20 cellular contexts compared by ENCODE assay signal in the genomic region with DNA sequence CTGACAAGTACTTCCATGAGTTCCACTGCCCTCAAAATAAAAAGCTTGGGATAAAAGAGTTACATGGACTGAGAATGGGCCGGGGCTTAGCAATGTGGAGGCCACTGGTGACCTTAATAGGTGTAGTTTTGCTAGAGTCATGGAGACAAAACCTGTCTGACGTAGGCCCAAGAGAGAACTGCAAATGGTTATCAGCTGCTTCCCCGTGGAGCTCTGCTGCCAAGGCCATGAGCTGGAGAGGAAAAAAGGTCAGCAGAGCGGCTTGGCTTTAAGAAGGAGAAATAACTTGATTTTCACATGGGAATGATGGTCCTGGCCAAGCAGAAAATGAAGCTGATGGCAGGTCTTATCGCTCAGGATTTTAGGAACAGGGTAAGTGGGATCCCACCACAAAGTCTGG. TPM values are rescaled to one million over a fixed set of nuclear protein-coding genes. Genes with fewer than 3 reads are reported as not detected.
DNase-seq lines count a peak whose midpoint lies in the region; ATAC-seq lines count a peak whose summit lies in the region.
"Had no signal": no experiment of that assay in that cellular context is flagged by ENCODE, and none has a peak within 500 bp of the region (broad histone marks: within the 10 kb centered on the region; RNA-seq: fewer than 3 reads in every experiment).

No MANE protein-coding gene starts in this region.

- no peaks in the 10 kb centered on the region for H3K27me3 Mint-ChIP-seq in CD8-positive, alpha-beta memory T cell
- H3K27me3 Mint-ChIP-seq in activated naive CD8-positive, alpha-beta T cell treated with anti-CD3 and anti-CD28 coated beads, Interleukin-2, amount 50 U/mL, for 24 hours = no peaks in the 10 kb centered on the region
- H3K27me3 Mint-ChIP-seq in natural killer cell treated with Interleukin-12 subunit alpha and Interleukin-12 subunit beta and Interleukin-15 and Interleukin-18, amount 100 ng/mL, for 72 hours = no peaks in the 10 kb centered on the region
- H3K27me3 Mint-ChIP-seq: activated CD4-positive, alpha-beta T cell treated with anti-CD3 and anti-CD28 coated beads for 36 hours had no signal

- peak overlapping the region in 5 of 8 donors; percentile 23 to 91 (median 68) for H3K27ac Mint-ChIP-seq in CD8-positive, alpha-beta memory T cell
- H3K27ac Mint-ChIP-seq in activated naive CD8-positive, alpha-beta T cell treated with anti-CD3 and anti-CD28 coated beads, Interleukin-2, amount 50 U/mL, for 24 hours = peak overlapping the region; percentile 52
- H3K27ac Mint-ChIP-seq in natural killer cell treated with Interleukin-12 subunit alpha and Interleukin-12 subunit beta and Interleukin-15 and Interleukin-18, amount 100 ng/mL, for 72 hours = peak overlapping the region; percentile 74 to 86

- POLR2A ChIA-PET in CD8-positive, alpha-beta memory T cell (lab: Charles Lee) = interaction anchor here (1.4 kb wide), 1 partner anchor 8 kb away, joined by 6 read pairs; the partner anchor contains the start of genes MED22 and RPL7A

- ATAC-seq in activated naive CD8-positive, alpha-beta T cell treated with anti-CD3 and anti-CD28 coated beads, Interleukin-2, amount 50 U/mL, for 24 hours = no peak
- ATAC-seq in natural killer cell treated with Interleukin-12 subunit alpha and Interleukin-12 subunit beta and Interleukin-15 and Interleukin-18, amount 100 ng/mL, for 72 hours = no peak
- ATAC-seq in GM19452 (IDR thresholded peaks at IDR 0.05; ENCODE audit: unreplicated experiment) = no peak
- ATAC-seq: activated CD4-positive, alpha-beta T cell treated with anti-CD3 and anti-CD28 coated beads for 36 hours; right lobe of liver had no signal

- CTCF ChIA-PET in CD8-positive, alpha-beta memory T cell (lab: Charles Lee) = interaction anchor here (1.1 to 1.7 kb wide), 2 partner anchors 34 to 147 kb away, joined by 3 to 5 read pairs; no protein-coding TSS in a partner anchor

- peaks cover 0 to 63% (median 8%) of the 10 kb centered on the region in 3 donors for H3K36me3 Mint-ChIP-seq in CD8-positive, alpha-beta memory T cell
- H3K36me3 Mint-ChIP-seq in activated naive CD8-positive, alpha-beta T cell treated with anti-CD3 and anti-CD28 coated beads, Interleukin-2, amount 50 U/mL, for 24 hours (ENCODE audit: low read depth) = peaks cover 50% of the 10 kb centered on the region
- H3K36me3 Mint-ChIP-seq in natural killer cell treated with Interleukin-12 subunit alpha and Interleukin-12 subunit beta and Interleukin-15 and Interleukin-18, amount 100 ng/mL, for 72 hours = peaks cover 6% of the 10 kb centered on the region

- peak overlapping the region; percentile 57 to 99 (median 85); a peak in 20 of 22 replicates for H3K4me2 ChIP-seq in BLaER1 treated with 17β-estradiol and CSF1 and Interleukin-3, amounts not matched to agents 10 nM and 100 nM
- no peak overlapping the region for H3K4me2 ChIP-seq in GM23248 (ENCODE audit: unreplicated experiment)

- in situ Hi-C loops in GM23248 (cut with MboI) = no loop called here

- no peaks in the 10 kb centered on the region for H3K9me3 Mint-ChIP-seq in CD8-positive, alpha-beta memory T cell
- no peaks in the 10 kb centered on the region for H3K9me3 Mint-ChIP-seq in activated naive CD8-positive, alpha-beta T cell treated with anti-CD3 and anti-CD28 coated beads, Interleukin-2, amount 50 U/mL, for 24 hours
- no peaks in the 10 kb centered on the region for H3K9me3 Mint-ChIP-seq in natural killer cell treated with Interleukin-12 subunit alpha and Interleukin-12 subunit beta and Interleukin-15 and Interleukin-18, amount 100 ng/mL, for 72 hours

- peaks cover 33 to 46% (median 41%) of the 10 kb centered on the region in 3 donors for H3K4me1 Mint-ChIP-seq in CD8-positive, alpha-beta memory T cell
- peaks cover 45% of the 10 kb centered on the region for H3K4me1 Mint-ChIP-seq in activated naive CD8-positive, alpha-beta T cell treated with anti-CD3 and anti-CD28 coated beads, Interleukin-2, amount 50 U/mL, for 24 hours
- peaks cover 41 to 52% of the 10 kb centered on the region in 2 donors for H3K4me1 Mint-ChIP-seq in natural killer cell treated with Interleukin-12 subunit alpha and Interleukin-12 subunit beta and Interleukin-15 and Interleukin-18, amount 100 ng/mL, for 72 hours (ENCODE audit: low read depth in 2 of 2)

- no peak for DNase-seq in CD8-positive, alpha-beta memory T cell
- no peak for DNase-seq in activated naive CD8-positive, alpha-beta T cell treated with anti-CD3 and anti-CD28 coated beads, Interleukin-2, amount 50 U/mL, for 24 hours
- DNase-seq in natural killer cell treated with Interleukin-12 subunit alpha and Interleukin-12 subunit beta and Interleukin-15 and Interleukin-18, amount 100 ng/mL, for 72 hours (ENCODE audit: low spot score) = no peak
- DNase-seq in GM23248 = no peak
- DNase-seq in DMS153 treated with DMSO at 0.1 percent for 48 hours (lab: John Stamatoyannopoulos, UW; ENCODE audit: unreplicated experiment) = no peak
- DNase-seq: activated CD4-positive, alpha-beta T cell treated with anti-CD3 and anti-CD28 coated beads for 36 hours; activated T-cell treated with anti-CD3 and anti-CD28 coated beads, Interleukin-2, amount 50 U/mL, for 1 hour; amygdala; DMS 273 treated with DMSO at 0.1 percent for 48 hours; effector memory CD4-positive, alpha-beta T cell; islet precursor cell; NCI-H2081 treated with DMSO at 0.1 percent for 48 hours; NCI-H510A treated with DMSO at 0.1 percent for 48 hours; right lobe of liver; SIG-M5; stimulated activated CD4-positive, alpha-beta T cell treated with anti-CD3 and anti-CD28 coated beads, Interleukin-1b, Interleukin-23, amount 100 ng/mL, for 48 hours; T1000 had no signal

- 90 to 95% methylated on average over 5 of the region's 5 CpGs for WGBS in GM23248 (ENCODE audit: low coverage in 1 of 2, low lambda C conversion rate in 2 of 2, missing lambda C conversion rate in 2 of 2), 2 experiments

- peaks cover 61 to 90% (median 77%) of the 10 kb centered on the region in 10 experiments for H3K4me1 ChIP-seq in BLaER1 treated with 17β-estradiol and CSF1 and Interleukin-3, amounts not matched to agents 10 nM and 100 nM
- H3K4me1 ChIP-seq in CD8-positive, alpha-beta memory T cell (ENCODE audit: insufficient read depth, low read length) = peaks cover 29% of the 10 kb centered on the region
- peaks cover 8% of the 10 kb centered on the region; the same call in 1 of the 2 replicates for H3K4me1 ChIP-seq in GM23248 (ENCODE audit: insufficient read depth)

- H4K20me1 ChIP-seq in BLaER1 treated with 17β-estradiol and CSF1 and Interleukin-3, amounts not matched to agents 10 nM and 100 nM = peaks cover 0 to 47% (median 9%) of the 10 kb centered on the region in 11 experiments; a peak in 14 of 22 replicates
- H4K20me1 ChIP-seq in GM23248 (ENCODE audit: insufficient read depth) = no peaks in the 10 kb centered on the region

- peak overlapping the region; percentile 23 to 82 (median 75); a peak in 20 of 22 replicates for H3K27ac ChIP-seq in BLaER1 treated with 17β-estradiol and CSF1 and Interleukin-3, amounts not matched to agents 10 nM and 100 nM
- H3K27ac ChIP-seq in CD8-positive, alpha-beta memory T cell (ENCODE audit: low read depth, low read length) = no peak overlapping the region
- H3K27ac ChIP-seq in GM23248 = no peak overlapping the region
- H3K27ac ChIP-seq: right lobe of liver, suprapubic skin had no signal

- H3K9me3 ChIP-seq in BLaER1 treated with 17β-estradiol and CSF1 and Interleukin-3, amounts not matched to agents 10 nM and 100 nM (replicated peaks in 1 of 11) = no peaks in the 10 kb centered on the region; a peak in 1 of 22 replicates
- H3K9me3 ChIP-seq in CD8-positive, alpha-beta memory T cell (ENCODE audit: low read length) = no peaks in the 10 kb centered on the region
- H3K9me3 ChIP-seq in GM23248 (ENCODE audit: low read depth) = no peaks in the 10 kb centered on the region
- H3K9me3 ChIP-seq: right lobe of liver, suprapubic skin had no signal

- H3K79me2 ChIP-seq in GM23248 (ENCODE audit: insufficient read depth) = peaks cover 17% of the 10 kb centered on the region

- H3F3A ChIP-seq in GM23248 (ENCODE audit: insufficient read depth) = peaks cover 15% of the 10 kb centered on the region

- peak overlapping the region in 10 of 11 experiments; percentile 3 to 70 (median 56); a peak in 11 of 22 replicates for H3K9ac ChIP-seq in BLaER1 treated with 17β-estradiol and CSF1 and Interleukin-3, amounts not matched to agents 10 nM and 100 nM
- H3K9ac ChIP-seq in GM23248 = no peak overlapping the region

- no peaks in the 10 kb centered on the region for H3K27me3 ChIP-seq in BLaER1 treated with 17β-estradiol and CSF1 and Interleukin-3, amounts not matched to agents 10 nM and 100 nM
- no peaks in the 10 kb centered on the region for H3K27me3 ChIP-seq in CD8-positive, alpha-beta memory T cell (ENCODE audit: insufficient read depth, low read length, poor library complexity, severe bottlenecking)
- H3K27me3 ChIP-seq in GM23248 (replicated peaks; ENCODE audit: insufficient read depth) = no peaks in the 10 kb centered on the region
- H3K27me3 ChIP-seq: right lobe of liver, suprapubic skin had no signal

- H3K36me3 ChIP-seq in BLaER1 treated with 17β-estradiol and CSF1 and Interleukin-3, amounts not matched to agents 10 nM and 100 nM = peaks cover 35 to 75% (median 63%) of the 10 kb centered on the region in 11 experiments
- H3K36me3 ChIP-seq in CD8-positive, alpha-beta memory T cell (ENCODE audit: insufficient read depth, low read length) = peaks cover 23% of the 10 kb centered on the region
- H3K36me3 ChIP-seq in GM23248 (ENCODE audit: low read depth) = peaks cover 14% of the 10 kb centered on the region; the same call in 1 of the 2 replicates

- H3K4me3 ChIP-seq in BLaER1 treated with 17β-estradiol and CSF1 and Interleukin-3, amounts not matched to agents 10 nM and 100 nM = peak overlapping the region in 2 of 10 experiments; percentile 29 to 49; a peak in 5 of 20 replicates
- H3K4me3 ChIP-seq in CD8-positive, alpha-beta memory T cell (ENCODE audit: low read length) = no peak overlapping the region
- H3K4me3 ChIP-seq in GM23248 = no peak overlapping the region
- H3K4me3 ChIP-seq: right lobe of liver, suprapubic skin had no signal

- peak overlapping the region in 2 of 7 donors; percentile 35 to 70 for H3K4me3 Mint-ChIP-seq in CD8-positive, alpha-beta memory T cell
- no peak overlapping the region for H3K4me3 Mint-ChIP-seq in activated naive CD8-positive, alpha-beta T cell treated with anti-CD3 and anti-CD28 coated beads, Interleukin-2, amount 50 U/mL, for 24 hours
- H3K4me3 Mint-ChIP-seq in natural killer cell treated with Interleukin-12 subunit alpha and Interleukin-12 subunit beta and Interleukin-15 and Interleukin-18, amount 100 ng/mL, for 72 hours = peak overlapping the region; percentile 5
- H3K4me3 Mint-ChIP-seq: activated CD4-positive, alpha-beta T cell treated with anti-CD3 and anti-CD28 coated beads for 36 hours had no signal

- H2AFZ ChIP-seq in GM23248 = no peak overlapping the region

- no peaks in the 10 kb centered on the region for H3K9me2 ChIP-seq in GM23248 (ENCODE audit: insufficient read depth)

RNA-seq across cellular contexts. Expression of gene SURF6, which starts 3.7 kb away (rescaled TPM):
- total RNA-seq in CD8-positive, alpha-beta memory T cell = 10 to 100 TPM; 30.9 to 32.0 TPM
- 15.1 TPM for polyA plus RNA-seq in CD8-positive, alpha-beta memory T cell
- total RNA-seq in natural killer cell treated with Interleukin-12 subunit alpha and Interleukin-12 subunit beta and Interleukin-15 and Interleukin-18, amount 100 ng/mL, for 72 hours = 10 to 100 TPM; 11.5 to 23.9 TPM
- 10.8 and 18.2 TPM in 2 replicates for total RNA-seq in GM23248 (2014; rRNA removed; shearing (Covaris generic))
- 13.4 and 14.8 TPM in 2 replicates for polyA plus RNA-seq in GM23248 (2016; fragmentation: Nextera tagmentation; extraction: Ambion mirVana)

RNA-seq across cellular contexts. Expression of gene MED22, which starts 8.3 kb away (rescaled TPM):
- total RNA-seq in CD8-positive, alpha-beta memory T cell = 10 to 100 TPM; 43.3 to 46.3 TPM
- polyA plus RNA-seq in CD8-positive, alpha-beta memory T cell = 19.0 TPM
- total RNA-seq in natural killer cell treated with Interleukin-12 subunit alpha and Interleukin-12 subunit beta and Interleukin-15 and Interleukin-18, amount 100 ng/mL, for 72 hours = 10 to 100 TPM; 34.8 to 43.3 TPM
- total RNA-seq in GM23248 (2014; rRNA removed; shearing (Covaris generic)) = 24.4 and 28.6 TPM in 2 replicates
- polyA plus RNA-seq in GM23248 (2016; fragmentation: Nextera tagmentation; extraction: Ambion mirVana) = 14.1 and 14.5 TPM in 2 replicates

RNA-seq across cellular contexts. Expression of gene RPL7A, which starts 8.4 kb away (rescaled TPM):
- total RNA-seq in CD8-positive, alpha-beta memory T cell = 1,000 to 10,000 TPM; 3,139 to 3,155 TPM
- polyA plus RNA-seq in CD8-positive, alpha-beta memory T cell = 1,038 TPM
- 1,000 to 10,000 TPM; 1,580 to 1,944 TPM for total RNA-seq in natural killer cell treated with Interleukin-12 subunit alpha and Interleukin-12 subunit beta and Interleukin-15 and Interleukin-18, amount 100 ng/mL, for 72 hours
- 1,262 and 1,382 TPM in 2 replicates for total RNA-seq in GM23248 (2014; rRNA removed; shearing (Covaris generic))
- polyA plus RNA-seq in GM23248 (2016; fragmentation: Nextera tagmentation; extraction: Ambion mirVana) = 437 and 458 TPM in 2 replicates

RNA-seq across cellular contexts. Expression of gene SURF1, which starts 16.6 kb away (rescaled TPM):
- total RNA-seq in CD8-positive, alpha-beta memory T cell = 10 to 100 TPM; 35.9 to 37.8 TPM
- polyA plus RNA-seq in CD8-positive, alpha-beta memory T cell = 110 TPM
- total RNA-seq in natural killer cell treated with Interleukin-12 subunit alpha and Interleukin-12 subunit beta and Interleukin-15 and Interleukin-18, amount 100 ng/mL, for 72 hours = 10 to 100 TPM; 26.0 to 28.4 TPM
- 27.7 and 29.1 TPM in 2 replicates for total RNA-seq in GM23248 (2014; rRNA removed; shearing (Covaris generic))
- 57.4 and 62.9 TPM in 2 replicates for polyA plus RNA-seq in GM23248 (2016; fragmentation: Nextera tagmentation; extraction: Ambion mirVana)

RNA-seq across cellular contexts. Expression of gene SURF2, which starts 16.7 kb away (rescaled TPM):
- total RNA-seq in CD8-positive, alpha-beta memory T cell = 10 to 100 TPM; 34.9 to 35.2 TPM
- 46.6 TPM for polyA plus RNA-seq in CD8-positive, alpha-beta memory T cell
- total RNA-seq in natural killer cell treated with Interleukin-12 subunit alpha and Interleukin-12 subunit beta and Interleukin-15 and Interleukin-18, amount 100 ng/mL, for 72 hours = 10 to 100 TPM; 15.2 to 21.6 TPM
- total RNA-seq in GM23248 (2014; rRNA removed; shearing (Covaris generic)) = 6.3 and 14.8 TPM in 2 replicates
- 23.4 and 24.4 TPM in 2 replicates for polyA plus RNA-seq in GM23248 (2016; fragmentation: Nextera tagmentation; extraction: Ambion mirVana)

Comparison
In these comparisons a context has a peak if more than half of its experiments do, and no peak if none do; other contexts are left out.
1. H3K27ac ChIP-seq: peak in BLaER1 treated with 17β-estradiol and CSF1 and Interleukin-3, amounts not matched to agents 10 nM and 100 nM (11 of 11); none in CD8-positive, alpha-beta memory T cell (single experiment) and GM23248 (single experiment).
2. Peak in every context shown above with its lines, with median percentiles within 50 percentile points of each other: H3K27ac Mint-ChIP-seq.